Comparison of ENCODE assay signal across 16 cellular contexts in genomic region chr2:128499367-128500135, GRCh38.
DNase-seq lines count a peak whose midpoint lies in the region; ATAC-seq and TF ChIP-seq lines count a peak whose summit lies in the region.
"Had no signal": no experiment of that assay in that cellular context is flagged by ENCODE, and none has a peak within 500 bp of the region (broad histone marks: within the 10 kb centered on the region; RNA-seq: fewer than 3 reads in every experiment).

No MANE protein-coding gene starts in this region.

- no peak for TF ChIP-seq RAD21 in IMR-90 (IDR thresholded peaks at IDR 0.05; ENCODE audit: low read length)

- H3K18ac ChIP-seq in IMR-90 (ENCODE audit: low read depth, low read length): no peak overlapping the region

- no peak overlapping the region for H2BK20ac ChIP-seq in IMR-90 (ENCODE audit: low read depth, low read length)

- peaks cover 61% of the 10 kb centered on the region for H3K4me1 Mint-ChIP-seq in mesothelial cell of epicardium

- H3K4me1 ChIP-seq in IMR-90 (ENCODE audit: control insufficient read depth, insufficient read depth, low read length) (no peaks in the 10 kb centered on the region), upper lobe of left lung (no peaks in the 10 kb centered on the region), breast epithelium (no peaks in the 10 kb centered on the region)

- CTCF ChIA-PET in IMR-90 (lab: Yijun Ruan, JAX): no interaction called here

- no peak overlapping the region for H3K9ac ChIP-seq in IMR-90 (ENCODE audit: low read depth, low read length)

- H3K9me3 Mint-ChIP-seq in mesothelial cell of epicardium: no peaks in the 10 kb centered on the region

- no peaks in the 10 kb centered on the region for H3K79me1 ChIP-seq in IMR-90 (ENCODE audit: low read depth in 1 of 2, low read length in 2 of 2)

- H3K23ac ChIP-seq in IMR-90 (ENCODE audit: low read depth, low read length): no peak overlapping the region

- DNase-seq in IMR-90: no peak
- DNase-seq in coronary artery (ENCODE audit: low spot score): peak; percentile 54
- no peak for DNase-seq in mesothelial cell of epicardium (ENCODE audit: low spot score in 2 of 2, unreplicated experiment in 2 of 2)
- DNase-seq in upper lobe of left lung: peak; percentile 7 to 46
- no peak for DNase-seq in NCI-H2227 treated with DMSO at 0.1 percent for 48 hours (lab: John Stamatoyannopoulos, UW)
- DNase-seq in NCI-H2227 (lab: John Stamatoyannopoulos, UW; ENCODE audit: unreplicated experiment): no peak
- DNase-seq in breast epithelium (ENCODE audit: low spot score in 2 of 2): no peak
- DNase-seq: DMS53, KG1, MG63, NCI-H1105, NCI-H1694 treated with DMSO at 0.1 percent for 48 hours, Right ventricle myocardium superior had no signal

- H3K36me3 ChIP-seq in IMR-90 (ENCODE audit: control insufficient read depth, insufficient read depth, low read length) (no peaks in the 10 kb centered on the region), upper lobe of left lung (no peaks in the 10 kb centered on the region), breast epithelium (no peaks in the 10 kb centered on the region)
- H3K36me3 ChIP-seq: MG63, Peyer's patch had no signal

- H4K91ac ChIP-seq in IMR-90 (ENCODE audit: insufficient read depth, low read depth, low read length): no peak overlapping the region

- no peaks in the 10 kb centered on the region for H4K20me1 ChIP-seq in IMR-90 (ENCODE audit: insufficient read depth, low read length)

- intact Hi-C loops in IMR-90 (cut with micrococcal nuclease): no loop called here
- intact Hi-C loops in breast epithelium (cut with DNase I; ENCODE audit: low total_unique reads): no loop called here

- no TSS peak for BruUV-seq in IMR-90 (replicated peaks; lab: Mats Ljungman, UMichigan)

- no peak overlapping the region for H3K14ac ChIP-seq in IMR-90 (replicated peaks; ENCODE audit: low read depth, low read length)

- TF ChIP-seq CTCF in IMR-90 (conservative IDR thresholded peaks at IDR 0.05; ENCODE audit: low read depth, low read length) (no peak), coronary artery (IDR thresholded peaks at IDR 0.05) (no peak), mesothelial cell of epicardium (IDR thresholded peaks at IDR 0.05; ENCODE audit: unreplicated experiment) (no peak), upper lobe of left lung (IDR thresholded peaks at IDR 0.05) (no peak), breast epithelium (IDR thresholded peaks at IDR 0.05) (no peak)

- no peak overlapping the region for H4K5ac ChIP-seq in IMR-90 (ENCODE audit: low read depth, low read length)

- ATAC-seq in IMR-90 (ENCODE audit: low read depth) (no peak), upper lobe of left lung (ENCODE audit: low FRiP score in 2 of 2) (no peak)
- ATAC-seq: HCT116, SK-N-SH treated with all-trans-retinoic acid at 6 μM for 48 hours had no signal

- H2AFZ ChIP-seq in IMR-90 (replicated peaks; ENCODE audit: low read length, poor library complexity): no peak overlapping the region

- TF ChIP-seq EP300 in upper lobe of left lung (IDR thresholded peaks at IDR 0.05): no peak

- no peak overlapping the region for H2BK120ac ChIP-seq in IMR-90 (ENCODE audit: low read depth, low read length)

- no peak overlapping the region for H2AK5ac ChIP-seq in IMR-90 (ENCODE audit: low read depth, low read length)

- H3K4me3 Mint-ChIP-seq in mesothelial cell of epicardium: no peak overlapping the region

- H2BK15ac ChIP-seq in IMR-90 (ENCODE audit: low read depth, low read length): no peak overlapping the region

- no peak overlapping the region for H4K8ac ChIP-seq in IMR-90 (ENCODE audit: low read depth in 2 of 2, low read length in 2 of 2)

- H3K36me3 Mint-ChIP-seq in mesothelial cell of epicardium: no peaks in the 10 kb centered on the region

- H3K9me1 ChIP-seq in IMR-90 (ENCODE audit: insufficient read depth, low read length): peaks cover 2% of the 10 kb centered on the region; the same call in 1 of the 2 replicates

- no peak overlapping the region for H3K4me2 ChIP-seq in IMR-90 (ENCODE audit: low read depth, low read length)

- H3K9me3 ChIP-seq in IMR-90 (ENCODE audit: control insufficient read depth, insufficient read depth, low read length): no peaks in the 10 kb centered on the region
- no peaks in the 10 kb centered on the region for H3K9me3 ChIP-seq in upper lobe of left lung
- H3K9me3 ChIP-seq in breast epithelium: no peaks in the 10 kb centered on the region
- H3K9me3 ChIP-seq: MG63, Peyer's patch had no signal

- TF ChIP-seq POLR2A in IMR-90 (IDR thresholded peaks at IDR 0.05; ENCODE audit: low read depth, low read length) (no peak), upper lobe of left lung (IDR thresholded peaks at IDR 0.05) (no peak), breast epithelium (IDR thresholded peaks at IDR 0.05) (no peak)

- in situ Hi-C loops in IMR-90 (cut with MboI; ENCODE audit: low sequenced_read_pairs): no loop called here

- peak overlapping the region; percentile 37 for H3K27ac Mint-ChIP-seq in mesothelial cell of epicardium

- no peak overlapping the region for H3K4me3 ChIP-seq in IMR-90 (ENCODE audit: insufficient read depth, low read depth, low read length)
- H3K4me3 ChIP-seq in coronary artery: no peak overlapping the region
- no peak overlapping the region for H3K4me3 ChIP-seq in upper lobe of left lung
- H3K4me3 ChIP-seq in breast epithelium: no peak overlapping the region
- H3K4me3 ChIP-seq: MG63, Peyer's patch had no signal

- H3K27me3 ChIP-seq in IMR-90 (ENCODE audit: control insufficient read depth, insufficient read depth, low read length): peaks cover 2% of the 10 kb centered on the region
- no peaks in the 10 kb centered on the region for H3K27me3 ChIP-seq in upper lobe of left lung
- H3K27me3 ChIP-seq in breast epithelium: no peaks in the 10 kb centered on the region
- H3K27me3 ChIP-seq: MG63, Peyer's patch had no signal

- no peaks in the 10 kb centered on the region for H3K27me3 Mint-ChIP-seq in mesothelial cell of epicardium (ENCODE audit: low read depth)

- H3K4ac ChIP-seq in IMR-90 (ENCODE audit: low read depth, low read length): no peak overlapping the region

- 96% methylated on average over 7 of the region's 17 CpGs; no CpG with 5 or more reads in 1 of the 2 experiments for WGBS in IMR-90 (ENCODE audit: extremely low coverage in 2 of 2, insufficient read length in 1 of 2), 2 experiments
- 92 to 95% methylated on average over 15 to 17 of the region's 17 CpGs for WGBS in upper lobe of left lung, 2 donors

- no peak overlapping the region for H3K27ac ChIP-seq in IMR-90 (ENCODE audit: insufficient read depth, low read length)
- no peak overlapping the region for H3K27ac ChIP-seq in coronary artery
- no peak overlapping the region for H3K27ac ChIP-seq in upper lobe of left lung
- H3K27ac ChIP-seq in breast epithelium: no peak overlapping the region
- H3K27ac ChIP-seq: Peyer's patch had no signal

- peak overlapping the region; percentile 55 for H2AK9ac ChIP-seq in IMR-90 (replicated peaks; ENCODE audit: low read depth, low read length, poor library complexity)

- dilution Hi-C loops in IMR-90 (cut with HindIII; ENCODE audit: low sequenced_read_pairs, unreplicated experiment): no loop called here

- H2BK5ac ChIP-seq in IMR-90 (ENCODE audit: low read depth, low read length, poor library complexity, severe bottlenecking): no peak overlapping the region

- no peak overlapping the region for H3K56ac ChIP-seq in IMR-90 (ENCODE audit: extremely low read depth, insufficient read depth, low read length)

- POLR2A ChIA-PET in IMR-90 (lab: Charles Lee; ENCODE audit: unreplicated experiment): no interaction called here

TF ChIP-seq in IMR-90, 13 proteins besides CTCF, POLR2A, EP300 and RAD21:
- TF ChIP-seq MAFK (IDR thresholded peaks at IDR 0.05; ENCODE audit: low read depth, low read length) (no peak), MXI1 (IDR thresholded peaks at IDR 0.05; ENCODE audit: borderline replicate concordance, low read depth, low read length) (no peak), CHD1 (IDR thresholded peaks at IDR 0.05; ENCODE audit: low read depth, low read length) (no peak), FOS (IDR thresholded peaks at IDR 0.05; ENCODE audit: low read depth, low read length) (no peak), RCOR1 (IDR thresholded peaks at IDR 0.05; ENCODE audit: insufficient replicate concordance, low read length) (no peak), NFE2L2 (IDR thresholded peaks at IDR 0.05; ENCODE audit: low read depth, low read length) (no peak), SMC3 (IDR thresholded peaks at IDR 0.05; ENCODE audit: low read depth, low read length) (no peak)
- TF ChIP-seq, protein P1, sequence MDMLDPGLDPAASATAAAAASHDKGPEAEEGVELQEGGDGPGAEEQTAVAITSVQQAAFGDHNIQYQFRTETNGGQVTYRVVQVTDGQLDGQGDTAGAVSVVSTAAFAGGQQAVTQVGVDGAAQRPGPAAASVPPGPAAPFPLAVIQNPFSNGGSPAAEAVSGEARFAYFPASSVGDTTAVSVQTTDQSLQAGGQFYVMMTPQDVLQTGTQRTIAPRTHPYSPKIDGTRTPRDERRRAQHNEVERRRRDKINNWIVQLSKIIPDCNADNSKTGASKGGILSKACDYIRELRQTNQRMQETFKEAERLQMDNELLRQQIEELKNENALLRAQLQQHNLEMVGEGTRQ (IDR thresholded peaks at IDR 0.05; ENCODE audit: low read depth, low read length): no peak

Comparison
In these comparisons a context has a peak if more than half of its experiments do, and no peak if none do; other contexts are left out.
1. DNase-seq: peak in coronary artery (single experiment) and upper lobe of left lung (2 of 2); none in IMR-90 (single experiment), mesothelial cell of epicardium (0 of 2), NCI-H2227 treated with DMSO at 0.1 percent for 48 hours (single experiment), NCI-H2227 (single experiment) and breast epithelium (0 of 2).